In the genomic region with DNA sequence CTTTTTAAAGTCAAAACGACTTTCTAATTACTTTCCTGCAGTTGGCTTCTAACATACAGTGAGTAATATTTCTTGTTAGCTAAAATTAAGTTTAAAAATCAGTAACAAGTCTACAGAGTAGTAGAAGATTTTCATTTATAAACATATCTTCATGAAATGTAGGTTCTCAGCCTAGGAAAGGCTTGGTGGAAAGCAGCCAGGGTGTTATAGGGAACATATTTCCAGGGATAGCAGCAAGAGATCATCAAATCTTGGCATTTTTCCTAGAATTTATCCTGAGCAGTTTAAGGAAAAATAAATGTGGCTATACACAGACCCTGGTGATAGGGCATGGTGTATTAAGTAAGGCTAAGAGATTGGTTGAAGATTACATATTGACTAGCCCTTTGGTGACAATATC, we compare ENCODE assay signal across 31 cellular contexts.
A peak's percentile ranks its signal among the peaks of the same experiment; 100 is the strongest.
DNase-seq lines count a peak whose midpoint lies in the region; ATAC-seq, FAIRE-seq and TF ChIP-seq lines count a peak whose summit lies in the region.
"Had no signal": no experiment of that assay in that cellular context is flagged by ENCODE, and none has a peak within 500 bp of the region (broad histone marks: within the 10 kb centered on the region; RNA-seq: fewer than 3 reads in every experiment).

No MANE protein-coding gene starts in this region.

- no peak for TF ChIP-seq EP300 in H1 (IDR thresholded peaks at IDR 0.05; ENCODE audit: borderline replicate concordance in 1 of 2, low read depth in 2 of 2, low read length in 2 of 2)

- H3K79me2 ChIP-seq in H1 (ENCODE audit: control insufficient read depth in 1 of 2, insufficient read depth in 2 of 2, low read length in 2 of 2): no peaks in the 10 kb centered on the region

- no peak overlapping the region for H3K27ac ChIP-seq in H1 (ENCODE audit: low read depth, low read length)
- H3K27ac ChIP-seq: coronary artery, heart right ventricle, stomach, vagina had no signal

- no peaks in the 10 kb centered on the region for H3K36me3 Mint-ChIP-seq in nephron (ENCODE audit: low read depth)
- H3K36me3 Mint-ChIP-seq: activated naive CD4-positive, alpha-beta T cell treated with anti-CD3 and anti-CD28 coated beads, Interleukin-2, amount 10 ng/mL, durations not matched to agents 7 days and 5 days; IgD-negative memory B cell had no signal

- H3K18ac ChIP-seq in H1 (ENCODE audit: extremely low read depth, low read length): no peak overlapping the region

- TF ChIP-seq CTCF in AG10803 (conservative IDR thresholded peaks at IDR 0.05; ENCODE audit: low read length): no peak
- no peak for TF ChIP-seq CTCF in H1 (IDR thresholded peaks at IDR 0.05; ENCODE audit: control extremely low read depth in 1 of 3, insufficient read depth in 1 of 3, low read depth in 1 of 3, low read length in 3 of 3)
- TF ChIP-seq CTCF in nephron (IDR thresholded peaks at IDR 0.05; ENCODE audit: unreplicated experiment in 3 of 3): no peak

- DNase-seq in AG10803 (ENCODE audit: low read depth) (peak; percentile 24), NCI-H1105 (lab: John Stamatoyannopoulos, UW) (peak; percentile 1), H1 (ENCODE audit: low read depth in 1 of 2, low spot score in 2 of 2) (no peak), NCI-H2196 treated with DMSO at 0.1 percent for 48 hours (lab: John Stamatoyannopoulos, UW; ENCODE audit: unreplicated experiment) (no peak), NCI-H774 (lab: John Stamatoyannopoulos, UW) (no peak)
- DNase-seq: activated CD4-positive, alpha-beta memory T cell treated with anti-CD3 and anti-CD28 coated beads, Interleukin-2, amount 10 ng/mL, durations not matched to agents 7 days and 5 days; activated CD8-positive, alpha-beta memory T cell treated with anti-CD3 and anti-CD28 coated beads, Interleukin-2, amount 50 U/mL, for 48 hours; activated naive CD4-positive, alpha-beta T cell treated with anti-CD3 and anti-CD28 coated beads, Interleukin-2, amount 10 ng/mL, durations not matched to agents 7 days and 5 days; amygdala; C1 segment of cervical spinal cord; Caco-2; effector memory CD4-positive, alpha-beta T cell; GF-D8; heart right ventricle; kidney glomerular epithelial cell; NCI-H187; NCI-H2171; NCI-H526 treated with DMSO at 0.1 percent for 48 hours; right cardiac atrium; Right ventricle myocardium superior; stimulated activated CD4-positive, alpha-beta T cell treated with anti-CD3 and anti-CD28 coated beads, Interleukin-12 subunit alpha, Interleukin-12 subunit beta, amount 100 ng/mL, for 4 hours; stimulated activated CD4-positive, alpha-beta T cell treated with anti-CD3 and anti-CD28 coated beads, Interleukin-2, amount 100 ng/mL, for 48 hours; stomach had no signal

- POLR2A ChIA-PET in H1 (lab: Charles Lee; ENCODE audit: partially characterized antibody): no interaction called here

- no peaks in the 10 kb centered on the region for H4K20me1 ChIP-seq in H1 (replicated peaks in 1 of 2; ENCODE audit: control insufficient read depth in 1 of 2, insufficient read depth in 2 of 2, low read length in 2 of 2)

- H3K79me1 ChIP-seq in H1 (ENCODE audit: low read depth, low read length): no peaks in the 10 kb centered on the region

- H4K91ac ChIP-seq in H1 (replicated peaks; ENCODE audit: insufficient read length, low read length): no peak overlapping the region

- H3K4me2 ChIP-seq in H1 (ENCODE audit: insufficient read depth in 1 of 2, low read depth in 2 of 2, low read length in 2 of 2): no peak overlapping the region

- 0 out of 2 replicates have a peak overlapping the region, but pooled peaks have one; percentile 16 for H2AFZ ChIP-seq in H1 (ENCODE audit: low read length)

- H3K23ac ChIP-seq in H1 (ENCODE audit: insufficient read length): no peak overlapping the region

- H2BK120ac ChIP-seq in H1 (replicated peaks; ENCODE audit: low read depth, low read length): no peak overlapping the region

- H2BK12ac ChIP-seq in H1 (ENCODE audit: low read depth, low read length): no peak overlapping the region

- H3K27ac Mint-ChIP-seq in nephron: peak overlapping the region in 2 of 3 experiments; percentile 28 to 34
- H3K27ac Mint-ChIP-seq: activated CD4-positive, alpha-beta memory T cell treated with anti-CD3 and anti-CD28 coated beads, Interleukin-2, amount 10 ng/mL, durations not matched to agents 7 days and 5 days; activated naive CD4-positive, alpha-beta T cell treated with anti-CD3 and anti-CD28 coated beads, Interleukin-2, amount 10 ng/mL, durations not matched to agents 7 days and 5 days; IgD-negative memory B cell had no signal

- H4K5ac ChIP-seq in H1 (ENCODE audit: insufficient read length, low read depth, low read length): no peak overlapping the region

- FAIRE-seq in H1 (lab: Jason Lieb, UNC): no peak
- FAIRE-seq: frontal cortex had no signal

- no peaks in the 10 kb centered on the region for H3K27me3 ChIP-seq in H1 (replicated peaks in 1 of 4; ENCODE audit: control insufficient read depth in 3 of 4, extremely low read depth in 1 of 4, insufficient read depth in 3 of 4, low read length in 3 of 4)
- H3K27me3 ChIP-seq: heart right ventricle, stomach, vagina had no signal

- no peaks in the 10 kb centered on the region for H3K4me1 ChIP-seq in H1 (replicated peaks in 1 of 4; ENCODE audit: control insufficient read depth in 3 of 4, insufficient read depth in 4 of 4, low read length in 3 of 4)
- H3K4me1 ChIP-seq: heart right ventricle, vagina had no signal

- no peak overlapping the region for H3K9ac ChIP-seq in H1 (replicated peaks in 1 of 4; ENCODE audit: extremely low read depth in 1 of 4, low read depth in 3 of 4, low read length in 3 of 4)

- no peak overlapping the region for H2BK5ac ChIP-seq in H1 (ENCODE audit: low read depth, low read length)

- no peak overlapping the region for H3K56ac ChIP-seq in H1 (replicated peaks; ENCODE audit: insufficient read length, low read depth, low read length)

- H3K4me3 ChIP-seq in AG10803 (ENCODE audit: low read length) (no peak overlapping the region), H1 (ENCODE audit: extremely low read depth in 1 of 4, insufficient read depth in 2 of 4, low read depth in 3 of 4, low read length in 4 of 4) (no peak overlapping the region)
- H3K4me3 ChIP-seq: coronary artery, heart right ventricle, stomach, vagina had no signal

- no peaks in the 10 kb centered on the region for H3K27me3 Mint-ChIP-seq in nephron (ENCODE audit: low read depth)
- H3K27me3 Mint-ChIP-seq: activated CD4-positive, alpha-beta memory T cell treated with anti-CD3 and anti-CD28 coated beads, Interleukin-2, amount 10 ng/mL, durations not matched to agents 7 days and 5 days; activated naive CD4-positive, alpha-beta T cell treated with anti-CD3 and anti-CD28 coated beads, Interleukin-2, amount 10 ng/mL, durations not matched to agents 7 days and 5 days; IgD-negative memory B cell had no signal

- H3K4me1 Mint-ChIP-seq in nephron: no peaks in the 10 kb centered on the region
- H3K4me1 Mint-ChIP-seq: activated CD4-positive, alpha-beta memory T cell treated with anti-CD3 and anti-CD28 coated beads, Interleukin-2, amount 10 ng/mL, durations not matched to agents 7 days and 5 days had no signal

- no peaks in the 10 kb centered on the region for H3K9me3 ChIP-seq in H1 (ENCODE audit: insufficient read depth in 2 of 2, low read depth in 1 of 2, low read length in 1 of 2)
- H3K9me3 ChIP-seq: Caco-2, stomach, vagina had no signal

- H3K36me3 ChIP-seq in H1 (ENCODE audit: control insufficient read depth in 2 of 4, insufficient read depth in 4 of 4, low read length in 3 of 4): no peaks in the 10 kb centered on the region
- H3K36me3 ChIP-seq: heart right ventricle, stomach, vagina had no signal

- H3K23me2 ChIP-seq in H1 (ENCODE audit: low read depth, low read length): no peaks in the 10 kb centered on the region

- H2AK5ac ChIP-seq in H1 (ENCODE audit: low read depth, low read length): no peak overlapping the region

- TF ChIP-seq RAD21 in H1 (IDR thresholded peaks at IDR 0.05 in 1 of 2, conservative IDR thresholded peaks at IDR 0.05 in 1 of 2; ENCODE audit: low read depth in 2 of 2, low read length in 2 of 2): no peak

- WGBS in H1 (ENCODE audit: extremely low coverage in 1 of 2, insufficient coverage in 1 of 2, insufficient read length in 1 of 2, insufficient replicate concordance in 2 of 2, low coverage in 1 of 2, low lambda C conversion rate in 2 of 2, missing lambda C conversion rate in 1 of 2), 2 experiments: 79% methylated on average over 1 of the region's 1 CpG; no CpG with 5 or more reads in 1 of the 2 experiments

- H3K9me3 Mint-ChIP-seq in nephron: peaks cover under 1% of the 10 kb centered on the region

- H2BK20ac ChIP-seq in H1 (ENCODE audit: low read length): no peak overlapping the region

- no peak overlapping the region for H3K4ac ChIP-seq in H1 (replicated peaks; ENCODE audit: insufficient read length, low read depth, low read length)

- H2BK15ac ChIP-seq in H1 (ENCODE audit: low read length): no peak overlapping the region

- H3K14ac ChIP-seq in H1 (ENCODE audit: insufficient read length): no peak overlapping the region

- CTCF ChIA-PET in H1 (lab: Charles Lee; ENCODE audit: partially characterized antibody): interaction anchor here (0.5 kb wide), 1 partner anchor 1174 kb away, joined by 3 read pairs; no protein-coding TSS in a partner anchor

- H4K8ac ChIP-seq in H1 (ENCODE audit: extremely low read depth, insufficient read depth, low read length): no peak overlapping the region

- TF ChIP-seq POLR2A in H1 (IDR thresholded peaks at IDR 0.05; ENCODE audit: control extremely low read depth in 1 of 2, low read depth in 2 of 2, low read length in 2 of 2) (no peak), GM18505 (IDR thresholded peaks at IDR 0.05; ENCODE audit: borderline replicate concordance, extremely low read depth, insufficient read depth, insufficient read length) (no peak)

- ATAC-seq in GM18505 (IDR thresholded peaks at IDR 0.05; ENCODE audit: unreplicated experiment): no peak
- ATAC-seq in GM21390 (IDR thresholded peaks at IDR 0.05; ENCODE audit: unreplicated experiment): no peak
- ATAC-seq: heart right ventricle, Panc1, right cardiac atrium had no signal

- H3K4me3 Mint-ChIP-seq in nephron: no peak overlapping the region
- H3K4me3 Mint-ChIP-seq: activated CD4-positive, alpha-beta memory T cell treated with anti-CD3 and anti-CD28 coated beads, Interleukin-2, amount 10 ng/mL, durations not matched to agents 7 days and 5 days; activated naive CD4-positive, alpha-beta T cell treated with anti-CD3 and anti-CD28 coated beads, Interleukin-2, amount 10 ng/mL, durations not matched to agents 7 days and 5 days; IgD-negative memory B cell had no signal

TF ChIP-seq in H1, 55 proteins besides CTCF, POLR2A, EP300 and RAD21:
- TF ChIP-seq SIX5 (IDR thresholded peaks at IDR 0.05; ENCODE audit: low read depth, low read length) (no peak), EGR1 (IDR thresholded peaks at IDR 0.05; ENCODE audit: borderline replicate concordance, low read depth, low read length) (no peak)
TF ChIP-seq in H1: peak in this region for 0.

Comparison
In these comparisons a context has a peak if more than half of its experiments do, and no peak if none do; other contexts are left out.
1. DNase-seq: peak in AG10803 (single experiment) and NCI-H1105 (single experiment); none in H1 (0 of 2), NCI-H2196 treated with DMSO at 0.1 percent for 48 hours (single experiment) and NCI-H774 (single experiment).